Comparison of ENCODE assay signal across 22 cellular contexts in genomic region chr1:48979940-48980339, GRCh38.
"Had no signal": no experiment of that assay in that cellular context is flagged by ENCODE, and none has a peak within 500 bp of the region (broad histone marks: within the 10 kb centered on the region; RNA-seq: fewer than 3 reads in every experiment).

No MANE protein-coding gene starts in this region.

- H3K79me2 ChIP-seq: hepatocyte had no signal

- H3K4me2 ChIP-seq: hepatocyte had no signal

- H3K4me1 ChIP-seq: left lung, lower lobe of right lung, pancreas, prostate gland, sigmoid colon, tibial nerve, uterus had no signal

- ATAC-seq: left colon; left lung; lower lobe of right lung; naive thymus-derived CD8-positive, alpha-beta T cell; pancreas; right cardiac atrium; stimulated activated effector memory CD8-positive, alpha-beta T cell treated with anti-CD3 and anti-CD28 coated beads, Interleukin-12 subunit alpha, Interleukin-12 subunit beta, amount 100 ng/mL, for 72 hours had no signal

- FAIRE-seq: kidney, pancreas, small intestine had no signal

- DNase-seq: kidney; left colon; left lung; lower lobe of right lung; mammary epithelial cell; mesenchymal stem cell; naive thymus-derived CD8-positive, alpha-beta T cell; nucleus accumbens; pancreas; posterior cingulate gyrus; retina; right cardiac atrium; sigmoid colon; small intestine; spleen; stimulated activated CD4-positive, alpha-beta T cell treated with anti-CD3 and anti-CD28 coated beads, Interleukin-4, amount 100 ng/mL, for 24 hours; stimulated activated naive CD4-positive, alpha-beta T cell; uterus had no signal

- H3K27me3 ChIP-seq: hepatocyte, left lung, pancreas, sigmoid colon, spleen, tibial nerve, uterus had no signal

- H3K36me3 ChIP-seq: left lung, lower lobe of right lung, pancreas, prostate gland, sigmoid colon, spleen, tibial nerve, uterus had no signal

- H3K27ac ChIP-seq: hepatocyte, left lung, lower lobe of right lung, pancreas, prostate gland, sigmoid colon, tibial nerve, uterus had no signal

- H3K9me3 ChIP-seq: left lung, lower lobe of right lung, pancreas, prostate gland, sigmoid colon, spleen, tibial nerve, uterus had no signal

- H3K4me3 ChIP-seq: hepatocyte, left lung, lower lobe of right lung, pancreas, prostate gland, sigmoid colon, spleen, tibial nerve, uterus had no signal

- H2AFZ ChIP-seq: hepatocyte had no signal
